ENCODE assay signal across 21 cellular contexts in the genomic region with DNA sequence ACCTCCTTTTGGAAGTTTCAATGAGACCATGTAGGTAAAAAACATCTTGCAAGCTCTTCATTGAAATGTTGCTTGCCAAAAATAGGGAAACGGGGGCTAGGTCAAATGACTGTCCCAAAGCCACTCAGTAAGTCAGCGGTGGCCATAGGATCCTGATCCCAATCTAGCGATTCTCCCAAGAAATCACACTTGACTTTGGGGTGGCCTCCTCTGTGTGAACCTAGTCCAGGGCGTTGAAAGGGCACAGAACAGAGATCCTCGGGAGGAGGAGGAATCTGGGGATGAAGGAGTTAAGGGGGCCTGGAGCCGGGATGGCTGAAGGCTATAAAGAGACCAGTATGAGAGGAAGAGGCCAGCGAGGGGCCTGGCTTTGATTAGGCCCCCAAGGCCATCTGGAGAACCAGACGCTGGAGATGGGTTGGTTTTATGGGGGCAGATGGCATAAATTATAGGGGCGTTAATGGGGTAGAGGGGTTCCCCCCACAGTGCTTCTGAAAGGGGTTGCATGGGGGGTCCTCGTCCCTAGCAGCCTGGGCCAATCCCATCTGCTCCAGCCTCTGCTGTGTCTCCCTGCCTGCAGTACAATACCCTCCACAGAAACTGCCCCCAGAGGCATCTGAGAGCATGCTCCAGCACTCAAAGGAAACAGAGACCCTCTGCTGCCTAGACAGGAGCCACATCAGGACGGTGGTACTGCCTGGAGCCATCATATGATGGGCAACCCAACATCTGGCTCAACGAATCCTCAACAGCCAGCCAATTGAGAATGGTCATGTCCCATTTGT. TPM values are rescaled to one million over a fixed set of nuclear protein-coding genes. Genes with fewer than 3 reads are reported as not detected.
DNase-seq lines count a peak whose midpoint lies in the region; ATAC-seq and TF ChIP-seq lines count a peak whose summit lies in the region.
"Had no signal": no experiment of that assay in that cellular context is flagged by ENCODE, and none has a peak within 500 bp of the region (broad histone marks: within the 10 kb centered on the region; RNA-seq: fewer than 3 reads in every experiment).

No MANE protein-coding gene starts in this region.

- no peak overlapping the region for H2AFZ ChIP-seq in neural progenitor cell (replicated peaks)
- H2AFZ ChIP-seq: GM23248 had no signal

- no peaks in the 10 kb centered on the region for H3K9me3 ChIP-seq in neural progenitor cell (ENCODE audit: low read depth)
- no peaks in the 10 kb centered on the region for H3K9me3 ChIP-seq in left lung
- H3K9me3 ChIP-seq: ascending aorta, psoas muscle had no signal

- H3K4me1 Mint-ChIP-seq in chondrocyte (ENCODE audit: low read depth), result peaks cover 9% of the 10 kb centered on the region
- H3K4me1 Mint-ChIP-seq in neural progenitor cell, result peaks cover 34% of the 10 kb centered on the region

- H3K4me3 ChIP-seq in neural progenitor cell (no peak overlapping the region), left lung (no peak overlapping the region)
- H3K4me3 ChIP-seq: ascending aorta, GM23248, psoas muscle had no signal

- ATAC-seq in left lung (no peak), HG03460 (IDR thresholded peaks at IDR 0.05; ENCODE audit: unreplicated experiment) (no peak)

- H3K36me3 ChIP-seq in neural progenitor cell (no peaks in the 10 kb centered on the region), left lung (no peaks in the 10 kb centered on the region)
- H3K36me3 ChIP-seq: ascending aorta, WERI-Rb-1 had no signal

- H3K27ac Mint-ChIP-seq in chondrocyte (ENCODE audit: unreplicated experiment) (no peak overlapping the region), neural progenitor cell (peak overlapping the region; percentile 76)
- H3K27ac Mint-ChIP-seq: activated naive CD8-positive, alpha-beta T cell treated with anti-CD3 and anti-CD28 coated beads for 36 hours; activated T-helper 2 cell treated with anti-CD3 and anti-CD28 coated beads, Interferon-gamma antibody, Interleukin-2, Interleukin-4, amounts not matched to agents 10 μg/mL and 5 μg/mL and 100 μg/mL, durations not matched to agents 14 hours and 24 hours and 36 hours; CD8-positive, alpha-beta memory T cell; dendritic cell treated with granulocyte-macrophage colony-stimulating factor and Interleukin-4, amounts not matched to agents 40 ng/mL and 50 ng/mL, for 4 days; stimulated activated naive CD8-positive, alpha-beta T cell treated with anti-CD3 and anti-CD28 coated beads, Interleukin-15, Interleukin-2, amounts not matched to agents 100 ng/mL and 50 ng/mL, for 24 hours had no signal

- H3K4me2 ChIP-seq in neural progenitor cell, result no peak overlapping the region

- no peaks in the 10 kb centered on the region for H3K36me3 Mint-ChIP-seq in chondrocyte (ENCODE audit: low read depth)
- no peaks in the 10 kb centered on the region for H3K36me3 Mint-ChIP-seq in neural progenitor cell
- H3K36me3 Mint-ChIP-seq: activated naive CD8-positive, alpha-beta T cell treated with anti-CD3 and anti-CD28 coated beads for 36 hours; CD8-positive, alpha-beta memory T cell had no signal

- no peak overlapping the region for H3K27ac ChIP-seq in neural progenitor cell
- no peak overlapping the region for H3K27ac ChIP-seq in left lung
- H3K27ac ChIP-seq: ascending aorta, GM23248, psoas muscle, WERI-Rb-1 had no signal

- H4K20me1 ChIP-seq in neural progenitor cell (ENCODE audit: low read depth), result no peaks in the 10 kb centered on the region

- DNase-seq in activated CD4-positive, alpha-beta T cell treated with anti-CD3 and anti-CD28 coated beads for 1 hour, result peak; percentile 3
- no peak for DNase-seq in activated CD4-positive, alpha-beta T cell treated with anti-CD3 and anti-CD28 coated beads, Interleukin-2, amount 50 U/mL, for 4 hours
- DNase-seq in GM10248 (ENCODE audit: extremely low spot score), result peak; percentile 6
- DNase-seq in chondrocyte (ENCODE audit: low spot score), result peak; percentile 34
- no peak for DNase-seq in neural progenitor cell (ENCODE audit: low spot score)
- no peak for DNase-seq in left lung
- no peak for DNase-seq in NCI-H82 treated with DMSO at 0.1 percent for 48 hours (lab: John Stamatoyannopoulos, UW; ENCODE audit: unreplicated experiment)
- DNase-seq: NCI-H2171, T-helper 9 cell had no signal

- intact Hi-C loops in left lung (cut with DNase I), result loop anchor here in 1 of 2 donors (5.0 kb wide), 2 partner anchors 54 to 124 kb away; no protein-coding TSS in a partner anchor

- H3K9ac ChIP-seq in neural progenitor cell, result no peak overlapping the region
- H3K9ac ChIP-seq: GM23248 had no signal

- H3K79me2 ChIP-seq in neural progenitor cell (ENCODE audit: low read depth), result no peaks in the 10 kb centered on the region

- H3K9me3 Mint-ChIP-seq in chondrocyte (ENCODE audit: low read depth), result no peaks in the 10 kb centered on the region
- peaks cover 5% of the 10 kb centered on the region for H3K9me3 Mint-ChIP-seq in neural progenitor cell
- H3K9me3 Mint-ChIP-seq: activated naive CD8-positive, alpha-beta T cell treated with anti-CD3 and anti-CD28 coated beads for 36 hours; activated T-helper 2 cell treated with anti-CD3 and anti-CD28 coated beads, Interferon-gamma antibody, Interleukin-2, Interleukin-4, amounts not matched to agents 10 μg/mL and 5 μg/mL and 100 μg/mL, durations not matched to agents 14 hours and 24 hours and 36 hours; CD8-positive, alpha-beta memory T cell; stimulated activated naive CD8-positive, alpha-beta T cell treated with anti-CD3 and anti-CD28 coated beads, Interleukin-15, Interleukin-2, amounts not matched to agents 100 ng/mL and 50 ng/mL, for 24 hours had no signal

- H3K4me1 ChIP-seq in neural progenitor cell, result peaks cover 9% of the 10 kb centered on the region
- H3K4me1 ChIP-seq in left lung, result peaks cover 10 to 16% of the 10 kb centered on the region in 2 donors
- H3K4me1 ChIP-seq: psoas muscle had no signal

- POLR2A ChIA-PET in GM10248 (lab: Yijun Ruan, JAX), result no interaction called here

- H3F3A ChIP-seq in neural progenitor cell (ENCODE audit: low read depth), result no peaks in the 10 kb centered on the region

- no peak for TF ChIP-seq CTCF in GM10248 (IDR thresholded peaks at IDR 0.05; ENCODE audit: control extremely low read depth, extremely low read depth, low read depth, missing control alignments)
- TF ChIP-seq CTCF in chondrocyte (IDR thresholded peaks at IDR 0.05), result no peak
- TF ChIP-seq CTCF in neural progenitor cell (IDR thresholded peaks at IDR 0.05), result no peak
- no peak for TF ChIP-seq CTCF in left lung (IDR thresholded peaks at IDR 0.05)

- peaks cover 41% of the 10 kb centered on the region for H3K27me3 Mint-ChIP-seq in chondrocyte (ENCODE audit: low read depth)
- H3K27me3 Mint-ChIP-seq in neural progenitor cell (ENCODE audit: insufficient read depth, low read depth), result peaks cover 30% of the 10 kb centered on the region

- H3K4me3 Mint-ChIP-seq in chondrocyte (ENCODE audit: unreplicated experiment) (no peak overlapping the region), neural progenitor cell (no peak overlapping the region)
- H3K4me3 Mint-ChIP-seq: activated naive CD8-positive, alpha-beta T cell treated with anti-CD3 and anti-CD28 coated beads for 36 hours; CD8-positive, alpha-beta memory T cell; dendritic cell treated with granulocyte-macrophage colony-stimulating factor and Interleukin-4, amounts not matched to agents 40 ng/mL and 50 ng/mL, for 4 days; stimulated activated naive CD8-positive, alpha-beta T cell treated with anti-CD3 and anti-CD28 coated beads, Interleukin-15, Interleukin-2, amounts not matched to agents 100 ng/mL and 50 ng/mL, for 24 hours had no signal

- peaks cover 100% of the 10 kb centered on the region for H3K27me3 ChIP-seq in neural progenitor cell
- H3K27me3 ChIP-seq in left lung, result peaks cover 7 to 64% of the 10 kb centered on the region in 2 donors
- H3K27me3 ChIP-seq: ascending aorta had no signal

- CTCF ChIA-PET in GM10248 (lab: Yijun Ruan, JAX), result interaction anchor here (1.1 to 12.9 kb wide), 6 partner anchors 7 to 127 kb away, joined by 4 to 219 read pairs (median 30); a partner anchor contains a TSS

RNA-seq across cellular contexts. Expression of a gene that starts 35.2 kb away (rescaled TPM):
- total RNA-seq in chondrocyte (not detected in 3 replicates), neural progenitor cell (ENCODE audit: low replicate concordance) (0.11 TPM in 1 of 2 replicates, not detected in the other), left lung (1 to 10 TPM; 2.3 to 5.4 TPM)
- total RNA-seq: activated naive CD8-positive, alpha-beta T cell treated with anti-CD3 and anti-CD28 coated beads for 36 hours; activated T-helper 2 cell treated with anti-CD3 and anti-CD28 coated beads, Interferon-gamma antibody, Interleukin-2, Interleukin-4, amounts not matched to agents 10 μg/mL and 5 μg/mL and 100 μg/mL, durations not matched to agents 14 hours and 24 hours and 36 hours; CD8-positive, alpha-beta memory T cell; frontal cortex; GM23248; Right ventricle myocardium superior had no signal

RNA-seq across cellular contexts. Expression of a gene that starts 37.7 kb away (rescaled TPM):
- 5.7 to 12.8 TPM (median 6.6 TPM) in 3 replicates for total RNA-seq in chondrocyte
- total RNA-seq in neural progenitor cell (ENCODE audit: low replicate concordance), result 0.46 and 0.47 TPM in 2 replicates
- 10 to 100 TPM; 29.1 to 31.9 TPM for total RNA-seq in left lung

Comparison
In these comparisons a context has a peak if more than half of its experiments do, and no peak if none do; other contexts are left out.
1. DNase-seq: peak in activated CD4-positive, alpha-beta T cell treated with anti-CD3 and anti-CD28 coated beads for 1 hour (single experiment), GM10248 (single experiment) and chondrocyte (single experiment); none in activated CD4-positive, alpha-beta T cell treated with anti-CD3 and anti-CD28 coated beads, Interleukin-2, amount 50 U/mL, for 4 hours (0 of 2), neural progenitor cell (single experiment), left lung (0 of 2) and NCI-H82 treated with DMSO at 0.1 percent for 48 hours (single experiment).